In the genomic region with DNA sequence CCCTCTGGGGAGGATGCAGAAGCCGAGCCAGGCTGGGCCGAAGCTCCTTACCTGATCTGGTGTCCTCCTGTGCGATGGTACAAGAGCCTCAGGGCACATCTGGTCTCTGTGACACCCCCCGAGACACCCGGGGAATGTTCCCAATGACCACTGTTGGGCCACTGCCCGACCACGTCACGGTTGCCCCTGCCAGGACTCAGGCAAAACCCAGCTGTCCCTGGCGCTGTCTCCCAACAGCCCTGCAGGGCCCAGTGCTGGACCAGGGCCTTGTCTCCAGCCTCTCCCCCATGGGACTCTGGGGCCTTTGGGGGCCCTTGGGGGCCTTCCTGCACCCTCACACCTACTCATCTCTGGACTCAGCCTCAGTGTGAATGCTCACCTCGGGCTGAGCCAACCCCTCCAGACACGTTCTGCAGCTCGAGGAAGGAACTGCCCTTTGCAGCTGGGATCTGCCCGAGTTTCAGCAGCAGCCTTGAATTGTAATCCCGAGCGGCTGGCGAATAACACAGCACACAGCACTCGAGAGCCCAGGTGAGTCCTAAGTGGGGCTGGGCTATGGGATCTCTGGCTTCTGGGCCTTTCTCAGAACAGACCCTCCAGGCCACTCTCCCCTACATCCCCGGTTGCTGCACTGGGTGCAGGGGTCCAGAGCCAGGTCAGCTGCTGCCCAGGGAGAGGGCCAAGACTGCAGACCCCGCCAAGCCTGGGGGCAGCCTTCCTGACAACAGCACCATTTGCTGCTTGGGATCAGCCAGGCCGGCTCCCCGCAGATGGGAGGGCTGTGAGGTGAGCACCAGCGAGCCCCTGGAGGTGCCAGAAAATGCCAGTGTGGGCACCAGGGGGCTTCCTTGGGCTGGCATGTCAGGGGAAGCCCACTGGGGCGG, we compare ENCODE assay signal across 27 cellular contexts. TPM values are rescaled to one million over a fixed set of nuclear protein-coding genes. Genes with fewer than 3 reads are reported as not detected.
DNase-seq lines count a peak whose midpoint lies in the region; ATAC-seq, FAIRE-seq and TF ChIP-seq lines count a peak whose summit lies in the region.
"Had no signal": no experiment of that assay in that cellular context is flagged by ENCODE, and none has a peak within 500 bp of the region (broad histone marks: within the 10 kb centered on the region; RNA-seq: fewer than 3 reads in every experiment).

No MANE protein-coding gene starts in this region.

- 68% methylated on average over 6 to 14 of the region's 23 CpGs for WGBS in body of pancreas, 2 donors
- 65 to 67% methylated on average over 22 to 23 of the region's 23 CpGs for WGBS in pancreas, 2 donors

- no peak overlapping the region for H3K4me3 Mint-ChIP-seq in activated CD8-positive, alpha-beta memory T cell treated with anti-CD3 and anti-CD28 coated beads, Interleukin-2, amount 10 ng/mL, durations not matched to agents 7 days and 5 days
- H3K4me3 Mint-ChIP-seq: CD8-positive, alpha-beta T cell; IgD-negative memory B cell had no signal

- no peak for DNase-seq in activated CD8-positive, alpha-beta memory T cell treated with anti-CD3 and anti-CD28 coated beads, Interleukin-2, amount 10 ng/mL, durations not matched to agents 7 days and 5 days
- DNase-seq in activated CD8-positive, alpha-beta memory T cell treated with anti-CD3 and anti-CD28 coated beads for 24 hours = no peak
- DNase-seq in body of pancreas = peak in 3 of 4 donors; percentile 11 to 54 (median 54)
- DNase-seq in pancreas = no peak
- no peak for DNase-seq in dedifferentiated amniotic fluid mesenchymal stem cell (ENCODE audit: extremely low spot score)
- DNase-seq in NCI-H446 treated with DMSO at 0.1 percent for 48 hours (lab: John Stamatoyannopoulos, UW) = no peak
- no peak for DNase-seq in activated T-cell treated with anti-CD3 and anti-CD28 coated beads for 4 hours
- DNase-seq: AML-193; Caco-2; CD8-positive, alpha-beta T cell; EL; GDM1; NCI-H1048; NCI-H1436; NCI-H187; NCI-H2081 treated with DMSO at 0.1 percent for 48 hours; NCI-H526 treated with DMSO at 0.1 percent for 48 hours; SHP77 treated with DMSO at 0.1 percent for 48 hours; SW 1271 had no signal

- H3K9me3 ChIP-seq in body of pancreas (no peaks in the 10 kb centered on the region), pancreas (no peaks in the 10 kb centered on the region)
- H3K9me3 ChIP-seq: Caco-2 had no signal

- peaks cover 33% of the 10 kb centered on the region for H3K4me1 ChIP-seq in body of pancreas
- H3K4me1 ChIP-seq in pancreas = peaks cover 13 to 31% (median 30%) of the 10 kb centered on the region in 3 donors
- H3K4me1 ChIP-seq: Caco-2 had no signal

- no peak for FAIRE-seq in pancreas (lab: Jason Lieb, UNC)
- FAIRE-seq: GM12878, H54 had no signal

- H3K27ac ChIP-seq in body of pancreas = no peak overlapping the region
- peak overlapping the region in 1 of 4 donors; percentile 16 for H3K27ac ChIP-seq in pancreas
- H3K27ac ChIP-seq: C4-2B, HL-60, SK-N-MC had no signal

- no peaks in the 10 kb centered on the region for H3K36me3 Mint-ChIP-seq in activated CD8-positive, alpha-beta memory T cell treated with anti-CD3 and anti-CD28 coated beads, Interleukin-2, amount 10 ng/mL, durations not matched to agents 7 days and 5 days
- H3K36me3 Mint-ChIP-seq: CD8-positive, alpha-beta T cell; IgD-negative memory B cell had no signal

- TF ChIP-seq POLR2A in body of pancreas (IDR thresholded peaks at IDR 0.05) = no peak

- CTCF ChIA-PET in activated CD8-positive, alpha-beta memory T cell treated with anti-CD3 and anti-CD28 coated beads, Interleukin-2, amount 10 ng/mL, durations not matched to agents 7 days and 5 days (lab: Charles Lee) = no interaction called here

- peak; percentile 8 for ATAC-seq in activated CD8-positive, alpha-beta memory T cell treated with anti-CD3 and anti-CD28 coated beads, Interleukin-2, amount 10 ng/mL, durations not matched to agents 7 days and 5 days
- ATAC-seq in body of pancreas (no peak), pancreas (peak; percentile 28 to 47 (median 36))
- ATAC-seq: CD8-positive, alpha-beta T cell; GM12878; Panc1 had no signal

- intact Hi-C loops in body of pancreas (cut with DNase I) (no loop called here), pancreas (cut with DNase I) (no loop called here)

- no peak overlapping the region for H3K27ac Mint-ChIP-seq in activated CD8-positive, alpha-beta memory T cell treated with anti-CD3 and anti-CD28 coated beads, Interleukin-2, amount 10 ng/mL, durations not matched to agents 7 days and 5 days
- H3K27ac Mint-ChIP-seq: CD8-positive, alpha-beta T cell; IgD-negative memory B cell had no signal

- H3K9me3 Mint-ChIP-seq in activated CD8-positive, alpha-beta memory T cell treated with anti-CD3 and anti-CD28 coated beads, Interleukin-2, amount 10 ng/mL, durations not matched to agents 7 days and 5 days (ENCODE audit: low read depth) = peaks cover 10% of the 10 kb centered on the region
- H3K9me3 Mint-ChIP-seq: CD8-positive, alpha-beta T cell; IgD-negative memory B cell had no signal

- no peaks in the 10 kb centered on the region for H3K27me3 Mint-ChIP-seq in activated CD8-positive, alpha-beta memory T cell treated with anti-CD3 and anti-CD28 coated beads, Interleukin-2, amount 10 ng/mL, durations not matched to agents 7 days and 5 days
- H3K27me3 Mint-ChIP-seq: IgD-negative memory B cell had no signal

- H3K4me1 Mint-ChIP-seq in activated CD8-positive, alpha-beta memory T cell treated with anti-CD3 and anti-CD28 coated beads, Interleukin-2, amount 10 ng/mL, durations not matched to agents 7 days and 5 days = no peaks in the 10 kb centered on the region
- H3K4me1 Mint-ChIP-seq: IgD-negative memory B cell had no signal

- no peak overlapping the region for H3K4me3 ChIP-seq in body of pancreas
- H3K4me3 ChIP-seq in pancreas = no peak overlapping the region
- H3K4me3 ChIP-seq: GM12878, SK-N-MC had no signal

- TF ChIP-seq CTCF in body of pancreas (IDR thresholded peaks at IDR 0.05) = no peak
- no peak for TF ChIP-seq CTCF in pancreas (IDR thresholded peaks at IDR 0.05)

- H3K27me3 ChIP-seq in body of pancreas (no peaks in the 10 kb centered on the region), pancreas (no peaks in the 10 kb centered on the region)

- H3K36me3 ChIP-seq in body of pancreas (replicated peaks in 1 of 2; ENCODE audit: insufficient read depth in 1 of 2, low read depth in 2 of 2) (no peaks in the 10 kb centered on the region), pancreas (no peaks in the 10 kb centered on the region)

RNA-seq across cellular contexts. Expression of gene RTN4R, which starts 39.8 kb away (rescaled TPM):
- 1 to 10 TPM; 1.4 to 2.5 TPM for total RNA-seq in activated CD8-positive, alpha-beta memory T cell treated with anti-CD3 and anti-CD28 coated beads, Interleukin-2, amount 10 ng/mL, durations not matched to agents 7 days and 5 days
- total RNA-seq in body of pancreas = 1 to 10 TPM in 1 of 2 donors, under 1 TPM in 1; 0.66 to 1.8 TPM
- total RNA-seq in pancreas = 1 to 10 TPM in 5 of 6 donors, under 1 TPM in 1; 0.88 to 7.4 (median 1.9) TPM
- polyA plus RNA-seq in pancreas = 1 to 10 TPM; 1.7 TPM
- total RNA-seq: OCI-LY7 had no signal
- polyA plus RNA-seq: IgD-negative memory B cell had no signal

Comparison
In these comparisons a context has a peak if more than half of its experiments do, and no peak if none do; other contexts are left out.
1. DNase-seq: peak in body of pancreas (3 of 4); none in activated CD8-positive, alpha-beta memory T cell treated with anti-CD3 and anti-CD28 coated beads, Interleukin-2, amount 10 ng/mL, durations not matched to agents 7 days and 5 days (single experiment), activated CD8-positive, alpha-beta memory T cell treated with anti-CD3 and anti-CD28 coated beads for 24 hours (single experiment), pancreas (0 of 6), dedifferentiated amniotic fluid mesenchymal stem cell (single experiment), NCI-H446 treated with DMSO at 0.1 percent for 48 hours (single experiment) and activated T-cell treated with anti-CD3 and anti-CD28 coated beads for 4 hours (single experiment).